8 cellular contexts compared by ENCODE assay signal in the genomic region with DNA sequence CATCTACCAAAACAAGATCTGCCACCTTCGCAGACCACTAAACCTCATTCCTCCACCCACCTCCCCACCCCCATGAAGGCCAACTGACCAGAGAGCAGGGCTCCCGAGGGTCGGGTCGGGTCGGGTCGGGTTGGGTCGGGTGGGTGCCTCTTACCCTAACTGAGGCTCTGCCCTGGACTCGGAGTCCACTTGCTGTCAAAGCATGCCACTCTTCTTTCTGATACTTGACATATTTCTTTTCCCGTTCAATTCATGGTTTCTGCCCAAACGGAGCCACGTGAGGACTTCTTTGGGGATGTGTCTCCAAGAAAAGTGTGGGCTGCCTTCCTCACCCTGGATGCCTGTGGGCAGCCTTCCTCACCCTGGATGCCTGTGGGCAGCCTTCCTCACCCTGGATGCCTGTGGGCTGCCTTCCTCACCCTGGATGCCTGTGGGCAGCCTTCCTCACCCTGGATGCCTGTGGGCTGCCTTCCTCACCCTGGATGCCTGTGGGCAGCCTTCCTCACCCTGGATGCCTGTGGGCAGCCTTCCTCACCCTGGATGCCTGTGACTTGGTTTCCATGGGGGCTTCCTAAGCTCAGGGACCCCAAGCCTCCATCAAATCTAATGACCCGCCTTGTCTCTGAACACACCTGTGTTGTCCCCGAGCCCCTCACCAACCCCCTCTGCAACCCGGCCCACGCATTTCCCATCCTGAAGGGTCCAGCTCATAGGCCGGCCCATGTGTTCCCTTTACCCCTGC. TPM values are rescaled to one million over a fixed set of nuclear protein-coding genes. Genes with fewer than 3 reads are reported as not detected.
A peak's percentile ranks its signal among the peaks of the same experiment; 100 is the strongest.
DNase-seq lines count a peak whose midpoint lies in the region; ATAC-seq, FAIRE-seq and TF ChIP-seq lines count a peak whose summit lies in the region.
"Not testable (repeated sequence)": the region's sequence is repeated elsewhere in the genome, so short reads cannot be mapped to it uniquely, and the experiment has no call there.

No MANE protein-coding gene starts in this region.

- in situ Hi-C loops in GM12878 (cut with MboI) = not testable (repeated sequence)

- H3K4me3 Mint-ChIP-seq in CD4-positive, alpha-beta T cell = peak overlapping the region; percentile 88
- peak overlapping the region; percentile 88 for H3K4me3 Mint-ChIP-seq in activated CD4-positive, alpha-beta T cell treated with anti-CD3 and anti-CD28 coated beads, Interleukin-2, amount 10 ng/mL, durations not matched to agents 7 days and 5 days
- H3K4me3 Mint-ChIP-seq in natural killer cell = peak overlapping the region; percentile 91

- CTCF ChIA-PET in CD4-positive, alpha-beta T cell (lab: Charles Lee) = interaction anchor here (1.3 to 6.3 kb wide), 3 partner anchors 13 to 35 kb away, joined by 3 to 56 read pairs (median 24); no protein-coding TSS in a partner anchor
- CTCF ChIA-PET in OCI-LY7 (lab: Charles Lee; ENCODE audit: unreplicated experiment) = not testable (repeated sequence)
- CTCF ChIA-PET in activated CD4-positive, alpha-beta T cell treated with anti-CD3 and anti-CD28 coated beads, Interleukin-2, amount 10 ng/mL, durations not matched to agents 7 days and 5 days (lab: Charles Lee) = interaction anchor here (0.6 to 1.8 kb wide), 7 partner anchors 10 to 418 kb away, joined by 3 to 4 read pairs (median 4); partner anchors contain the start of gene SLX9
- CTCF ChIA-PET in GM12878 (lab: Yijun Ruan, JAX) = interaction anchor here (0.9 to 4.2 kb wide), 9 partner anchors 14 to 209 kb away, joined by 3 to 26 read pairs (median 5); partner anchors contain the start of genes PTTG1IP and UBE2G2

- H3K4me1 ChIP-seq in OCI-LY7 (ENCODE audit: insufficient read depth, low read length, poor library complexity, severe bottlenecking) (peaks cover 55% of the 10 kb centered on the region), GM12878 (ENCODE audit: control insufficient read depth, insufficient read depth, low read length) (peaks cover 46% of the 10 kb centered on the region), suprapubic skin (peaks cover 71% of the 10 kb centered on the region)

- not testable (repeated sequence) for H3K36me3 ChIP-seq in OCI-LY7 (ENCODE audit: insufficient read depth, low read length); GM12878 (ENCODE audit: control insufficient read depth in 2 of 2, insufficient read depth in 2 of 2, low read length in 1 of 2); suprapubic skin

- TF ChIP-seq POLR2A in GM12878 (IDR thresholded peaks at IDR 0.05; ENCODE audit: low read depth, low read length); suprapubic skin (IDR thresholded peaks at IDR 0.05): not testable (repeated sequence)

- peak overlapping the region; percentile 50 for H3K9ac ChIP-seq in GM12878 (ENCODE audit: control insufficient read depth, insufficient read depth, low read length)

- ATAC-seq in CD4-positive, alpha-beta T cell (ENCODE audit: poor library complexity); GM12878; natural killer cell: not testable (repeated sequence)

- H3K36me3 Mint-ChIP-seq in CD4-positive, alpha-beta T cell (ENCODE audit: low read depth); natural killer cell: not testable (repeated sequence)
- peaks cover 11% of the 10 kb centered on the region for H3K36me3 Mint-ChIP-seq in activated CD4-positive, alpha-beta T cell treated with anti-CD3 and anti-CD28 coated beads, Interleukin-2, amount 10 ng/mL, durations not matched to agents 7 days and 5 days (ENCODE audit: low read depth)

- DNase-seq in CD4-positive, alpha-beta T cell; OCI-LY7 (ENCODE audit: low spot score); activated CD4-positive, alpha-beta T cell treated with anti-CD3 and anti-CD28 coated beads, Interleukin-2, amount 10 ng/mL, durations not matched to agents 7 days and 5 days; GM12878 (ENCODE audit: low read depth, low spot score); natural killer cell; suprapubic skin (ENCODE audit: low spot score in 2 of 2): not testable (repeated sequence)
- peak; percentile 79 for DNase-seq in HCEC 1CT
- peak; percentile 71 for DNase-seq in fibroblast of pulmonary artery (ENCODE audit: low read depth)

- H3K27me3 ChIP-seq in CD4-positive, alpha-beta T cell (ENCODE audit: control insufficient read depth, insufficient read depth, low read length); GM12878 (replicated peaks in 1 of 2; ENCODE audit: control insufficient read depth in 2 of 2, insufficient read depth in 2 of 2, low read length in 1 of 2): not testable (repeated sequence)
- H3K27me3 ChIP-seq in suprapubic skin = peaks cover 52% of the 10 kb centered on the region

- SMC1A ChIA-PET in GM12878 (lab: Charles Lee; ENCODE audit: uncharacterized antibody, unreplicated experiment) = interaction anchor here (0.8 to 4.7 kb wide), 8 partner anchors 10 to 199 kb away, joined by 3 to 31 read pairs (median 3); partner anchors contain the start of gene PTTG1IP

- RAD21 ChIA-PET in GM12878 (lab: Charles Lee; ENCODE audit: unreplicated experiment) = interaction anchor here (0.6 to 4.4 kb wide), 15 partner anchors 12 to 1209 kb away, joined by 3 to 23 read pairs (median 5); partner anchors contain the start of genes PTTG1IP and UBE2G2

- not testable (repeated sequence) for TF ChIP-seq EP300 in GM12878 (IDR thresholded peaks at IDR 0.05; ENCODE audit: borderline replicate concordance in 1 of 2, control insufficient read depth in 1 of 2, low read depth in 2 of 2, low read length in 2 of 2); suprapubic skin (IDR thresholded peaks at IDR 0.05)

- not testable (repeated sequence) for H3K4me3 ChIP-seq in OCI-LY7 (ENCODE audit: low read depth, low read length, poor library complexity, severe bottlenecking); fibroblast of pulmonary artery (replicated peaks; ENCODE audit: low read depth, low read length)
- H3K4me3 ChIP-seq in GM12878 (peak overlapping the region; percentile 59), suprapubic skin (peak overlapping the region; percentile 22)

- not testable (repeated sequence) for H3K9me3 ChIP-seq in CD4-positive, alpha-beta T cell (ENCODE audit: control insufficient read depth, low read length); OCI-LY7 (ENCODE audit: low read length); GM12878 (replicated peaks; ENCODE audit: control insufficient read depth, insufficient read depth, low read length); suprapubic skin

- WGBS in GM12878 (ENCODE audit: insufficient coverage, insufficient replicate concordance, low lambda C conversion rate, missing lambda C conversion rate) = 10% methylated on average over 16 of the region's 16 CpGs
- whole genome bisulfite sequencing in suprapubic skin = 61% methylated on average over 16 of the region's 16 CpGs

- H3K27ac ChIP-seq in CD4-positive, alpha-beta T cell (ENCODE audit: low read depth, low read length) = peak overlapping the region; percentile 79
- H3K27ac ChIP-seq in OCI-LY7 (ENCODE audit: low read depth, low read length, poor library complexity, severe bottlenecking) = not testable (repeated sequence)
- H3K27ac ChIP-seq in GM12878 (ENCODE audit: control insufficient read depth, insufficient read depth) (peak overlapping the region; percentile 91), suprapubic skin (peak overlapping the region; percentile 53)

- H3K4me2 ChIP-seq in OCI-LY7 (ENCODE audit: low read length) (peak overlapping the region; percentile 68; the same call in 1 of the 2 replicates), GM12878 (ENCODE audit: control insufficient read depth, insufficient read depth) (peak overlapping the region; percentile 80)

- BruUV-seq in OCI-LY7 (replicated peaks; lab: Mats Ljungman, UMichigan); GM12878 (replicated peaks; lab: Mats Ljungman, UMichigan): not testable (repeated sequence)

- POLR2A ChIA-PET in CD4-positive, alpha-beta T cell (lab: Charles Lee) = interaction anchor here (1.1 to 9.5 kb wide), 11 partner anchors 8 to 359 kb away, joined by 4 to 362 read pairs (median 13); partner anchors contain the start of genes ITGB2, POFUT2 and PTTG1IP
- POLR2A ChIA-PET in OCI-LY7 (lab: Charles Lee) = interaction anchor here (0.6 to 1.2 kb wide), 8 partner anchors 8 to 668 kb away, joined by 3 read pairs; partner anchors contain the start of genes ITGB2, PTTG1IP and UBE2G2
- POLR2A ChIA-PET in activated CD4-positive, alpha-beta T cell treated with anti-CD3 and anti-CD28 coated beads, Interleukin-2, amount 10 ng/mL, durations not matched to agents 7 days and 5 days (lab: Charles Lee) = not testable (repeated sequence)
- POLR2A ChIA-PET in GM12878 (lab: Charles Lee) = interaction anchor here (1.0 to 5.7 kb wide), 11 partner anchors 8 to 183 kb away, joined by 3 to 59 read pairs (median 9); partner anchors contain the start of genes ITGB2, PTTG1IP and SLX9

- not testable (repeated sequence) for FAIRE-seq in GM12878 (lab: Jason Lieb, UNC)

- H3K79me2 ChIP-seq in OCI-LY7 (ENCODE audit: insufficient read depth, low read depth, low read length) = not testable (repeated sequence)
- peaks cover 20% of the 10 kb centered on the region for H3K79me2 ChIP-seq in GM12878 (ENCODE audit: control insufficient read depth, insufficient read depth, low read length)

- intact Hi-C loops in CD4-positive, alpha-beta T cell (cut with DNase I, micrococcal nuclease) = loop anchor here in 1 of 2 experiments (5.0 kb wide), 1 partner anchor 149 kb away; no protein-coding TSS in a partner anchor
- intact Hi-C loops in OCI-LY7 (cut with micrococcal nuclease; ENCODE audit: unreplicated experiment); GM12878 (cut with micrococcal nuclease; ENCODE audit: unreplicated experiment): not testable (repeated sequence)
- intact Hi-C loops in natural killer cell (cut with micrococcal nuclease) = loop anchor here (5.0 to 10.0 kb wide), 2 partner anchors 149 to 554 kb away; no protein-coding TSS in a partner anchor

- not testable (repeated sequence) for TF ChIP-seq RAD21 in GM12878 (IDR thresholded peaks at IDR 0.05; ENCODE audit: insufficient read depth, low read depth, low read length)

- peaks cover 76% of the 10 kb centered on the region for H3K4me1 Mint-ChIP-seq in CD4-positive, alpha-beta T cell (ENCODE audit: low read depth)
- H3K4me1 Mint-ChIP-seq in activated CD4-positive, alpha-beta T cell treated with anti-CD3 and anti-CD28 coated beads, Interleukin-2, amount 10 ng/mL, durations not matched to agents 7 days and 5 days = peaks cover 78% of the 10 kb centered on the region
- peaks cover 77 to 84% of the 10 kb centered on the region in 2 donors for H3K4me1 Mint-ChIP-seq in natural killer cell

- not testable (repeated sequence) for H3K9me3 Mint-ChIP-seq in CD4-positive, alpha-beta T cell; activated CD4-positive, alpha-beta T cell treated with anti-CD3 and anti-CD28 coated beads, Interleukin-2, amount 10 ng/mL, durations not matched to agents 7 days and 5 days; natural killer cell

- not testable (repeated sequence) for H3K27me3 Mint-ChIP-seq in CD4-positive, alpha-beta T cell; activated CD4-positive, alpha-beta T cell treated with anti-CD3 and anti-CD28 coated beads, Interleukin-2, amount 10 ng/mL, durations not matched to agents 7 days and 5 days; natural killer cell (ENCODE audit: low read depth in 2 of 2)

- TF ChIP-seq CTCF in CD4-positive, alpha-beta T cell (IDR thresholded peaks at IDR 0.05); OCI-LY7 (conservative IDR thresholded peaks at IDR 0.05; ENCODE audit: low read length); GM12878 (IDR thresholded peaks at IDR 0.05 in 2 of 3, conservative IDR thresholded peaks at IDR 0.05 in 1 of 3; ENCODE audit: control insufficient read depth in 2 of 3, extremely low read depth in 1 of 3, insufficient read depth in 1 of 3, low read depth in 3 of 3, low read length in 3 of 3); fibroblast of pulmonary artery (IDR thresholded peaks at IDR 0.05; ENCODE audit: low read length, missing control alignments); natural killer cell (IDR thresholded peaks at IDR 0.05); suprapubic skin (IDR thresholded peaks at IDR 0.05): not testable (repeated sequence)

- not testable (repeated sequence) for H4K20me1 ChIP-seq in OCI-LY7 (ENCODE audit: insufficient read depth, low read length); GM12878 (ENCODE audit: control insufficient read depth, insufficient read depth)

- not testable (repeated sequence) for H3K9me2 ChIP-seq in OCI-LY7 (ENCODE audit: insufficient read depth, low read length)

- H2AFZ ChIP-seq in OCI-LY7 (ENCODE audit: low read length); GM12878 (ENCODE audit: control insufficient read depth, low read depth, low read length): not testable (repeated sequence)

- peak overlapping the region; percentile 96 for H3K27ac Mint-ChIP-seq in CD4-positive, alpha-beta T cell
- peak overlapping the region; percentile 97 for H3K27ac Mint-ChIP-seq in activated CD4-positive, alpha-beta T cell treated with anti-CD3 and anti-CD28 coated beads, Interleukin-2, amount 10 ng/mL, durations not matched to agents 7 days and 5 days
- H3K27ac Mint-ChIP-seq in natural killer cell = peak overlapping the region; percentile 92 to 98

RNA-seq across cellular contexts. Expression of gene ITGB2, which starts 8.0 kb away (rescaled TPM):
- total RNA-seq in CD4-positive, alpha-beta T cell = 100 to 1,000 TPM; 283 to 284 TPM
- total RNA-seq in OCI-LY7 (2014; rRNA removed; shearing (Covaris generic)) = 4.2 and 11.6 TPM in 2 replicates
- 60.8 and 78.9 TPM in 2 replicates for total RNA-seq in OCI-LY7 (2022)
- 100 to 1,000 TPM; 439 to 500 TPM for total RNA-seq in activated CD4-positive, alpha-beta T cell treated with anti-CD3 and anti-CD28 coated beads, Interleukin-2, amount 10 ng/mL, durations not matched to agents 7 days and 5 days
- 316 and 431 TPM in 2 replicates for total RNA-seq in GM12878 (2013; cell fraction: nucleolus; rRNA removed)
- total RNA-seq in GM12878 (2014; rRNA removed) = 85.3 and 101 TPM in 2 replicates
- total RNA-seq in GM12878 (2014; rRNA removed; fragmentation: Illumina TruSeq; extraction: Trizol) = 25.2 and 31.3 TPM in 2 replicates
- 162 and 172 TPM in 2 replicates for total RNA-seq in GM12878 (2021)
- polyA plus RNA-seq in GM12878 (2011; ENCODE audit: low read depth) = 46.7 TPM
- polyA plus RNA-seq in GM12878 (2011; rRNA removed) = 31.3 and 57.2 TPM in 2 replicates
- 131 and 135 TPM in 2 replicates for polyA plus RNA-seq in GM12878 (2011; cell fraction: cytosol; rRNA removed)
- 271 and 308 TPM in 2 replicates for polyA plus RNA-seq in GM12878 (2011; cell fraction: nucleus; rRNA removed)
- polyA plus RNA-seq in GM12878 (2012) = 78.4 and 88.1 TPM in 2 replicates
- 17.2 and 38.7 TPM in 2 replicates for polyA plus RNA-seq in GM12878 (2014; fragmentation: Illumina TruSeq; extraction: Trizol)
- polyA plus RNA-seq in GM12878 (2014; fragmentation: Nextera tagmentation; extraction: Ambion mirVana) = 10 to 100 TPM in 1 of 2 experiments, 1 to 10 TPM in 1; 8.0 to 19.8 TPM
- polyA plus RNA-seq in GM12878 (2014; rRNA removed) = 60.6 and 67.5 TPM in 2 replicates
- 100 to 1,000 TPM; 120 to 128 TPM for polyA plus RNA-seq in GM12878 (2016; fragmentation: Nextera tagmentation; extraction: Ambion mirVana)
- 34.5 and 84.6 TPM in 2 replicates for polyA minus RNA-seq in GM12878 (2011; rRNA and poly(A)+ RNA removed)
- polyA minus RNA-seq in GM12878 (2011; cell fraction: cytosol; rRNA and poly(A)+ RNA removed) = 49.2 and 68.0 TPM in 2 replicates
- 58.9 and 82.0 TPM in 2 replicates for polyA minus RNA-seq in GM12878 (2011; cell fraction: nucleus; rRNA and poly(A)+ RNA removed)
- 1,000 to 10,000 TPM; 1,223 to 1,393 (median 1,250) TPM for total RNA-seq in natural killer cell
- 10 to 100 TPM; 11.2 to 18.8 (median 15.3) TPM for total RNA-seq in suprapubic skin

RNA-seq across cellular contexts. Expression of gene SLX9, which starts 11.2 kb away (rescaled TPM):
- total RNA-seq in CD4-positive, alpha-beta T cell = 1 to 10 TPM; 7.7 to 9.1 TPM
- 18.6 and 37.0 TPM in 2 replicates for total RNA-seq in OCI-LY7 (2014; rRNA removed; shearing (Covaris generic))
- total RNA-seq in OCI-LY7 (2022) (53.3 and 61.6 TPM in 2 replicates), GM12878 (2014; rRNA removed) (39.4 and 40.2 TPM in 2 replicates), GM12878 (2014; rRNA removed; fragmentation: Illumina TruSeq; extraction: Trizol) (17.0 and 18.0 TPM in 2 replicates), GM12878 (2021) (81.3 and 83.2 TPM in 2 replicates), natural killer cell (10 to 100 TPM; 12.8 to 22.9 (median 20.0) TPM), suprapubic skin (10 to 100 TPM; 13.4 to 16.9 (median 14.4) TPM)
- 10 to 100 TPM; 32.7 to 39.8 TPM for total RNA-seq in activated CD4-positive, alpha-beta T cell treated with anti-CD3 and anti-CD28 coated beads, Interleukin-2, amount 10 ng/mL, durations not matched to agents 7 days and 5 days
- 6.2 and 8.6 TPM in 2 replicates for total RNA-seq in GM12878 (2013; cell fraction: nucleolus; rRNA removed)
- 6.3 TPM for polyA plus RNA-seq in GM12878 (2011; ENCODE audit: low read depth)
- polyA plus RNA-seq in GM12878 (2011; rRNA removed) (14.8 and 27.7 TPM in 2 replicates), GM12878 (2014; fragmentation: Illumina TruSeq; extraction: Trizol) (1.7 and 5.9 TPM in 2 replicates), GM12878 (2014; fragmentation: Nextera tagmentation; extraction: Ambion mirVana) (1 to 10 TPM in 1 of 2 experiments, under 1 TPM in 1; 0.69 to 5.5 TPM), GM12878 (2014; rRNA removed) (53.6 and 62.2 TPM in 2 replicates), GM12878 (2016; fragmentation: Nextera tagmentation; extraction: Ambion mirVana) (10 to 100 TPM; 69.2 to 75.5 TPM)
- polyA plus RNA-seq in GM12878 (2011; cell fraction: cytosol; rRNA removed) = 32.2 and 59.0 TPM in 2 replicates
- polyA plus RNA-seq in GM12878 (2011; cell fraction: nucleus; rRNA removed) = 33.4 and 49.2 TPM in 2 replicates
- polyA plus RNA-seq in GM12878 (2012) = 22.6 and 22.7 TPM in 2 replicates
- polyA minus RNA-seq in GM12878 (2011; rRNA and poly(A)+ RNA removed) = 10.2 and 16.9 TPM in 2 replicates
- polyA minus RNA-seq in GM12878 (2011; cell fraction: cytosol; rRNA and poly(A)+ RNA removed) = 12.4 and 18.7 TPM in 2 replicates
- polyA minus RNA-seq in GM12878 (2011; cell fraction: nucleus; rRNA and poly(A)+ RNA removed) = 2.8 and 6.0 TPM in 2 replicates

RNA-seq across cellular contexts. Expression of gene PTTG1IP, which starts 55.2 kb away (rescaled TPM):
- total RNA-seq in CD4-positive, alpha-beta T cell = 10 to 100 TPM; 99.0 to 99.5 TPM
- 38.3 and 38.9 TPM in 2 replicates for total RNA-seq in OCI-LY7 (2014; rRNA removed; shearing (Covaris generic))
- total RNA-seq in OCI-LY7 (2022) (56.3 and 58.1 TPM in 2 replicates), GM12878 (2014; rRNA removed) (46.9 and 48.0 TPM in 2 replicates), GM12878 (2014; rRNA removed; fragmentation: Illumina TruSeq; extraction: Trizol) (30.2 and 33.4 TPM in 2 replicates), GM12878 (2021) (45.5 and 46.7 TPM in 2 replicates), natural killer cell (100 to 1,000 TPM in 2 of 3 donors, 10 to 100 TPM in 1; 96.8 to 144 (median 126) TPM), suprapubic skin (100 to 1,000 TPM; 114 to 172 (median 143) TPM)
- 10 to 100 TPM; 70.2 to 79.9 TPM for total RNA-seq in activated CD4-positive, alpha-beta T cell treated with anti-CD3 and anti-CD28 coated beads, Interleukin-2, amount 10 ng/mL, durations not matched to agents 7 days and 5 days
- 40.3 and 40.4 TPM in 2 replicates for total RNA-seq in GM12878 (2013; cell fraction: nucleolus; rRNA removed)
- 19.6 TPM for polyA plus RNA-seq in GM12878 (2011; ENCODE audit: low read depth)
- polyA plus RNA-seq in GM12878 (2011; rRNA removed) (44.2 and 49.2 TPM in 2 replicates), GM12878 (2014; fragmentation: Illumina TruSeq; extraction: Trizol) (33.2 and 33.8 TPM in 2 replicates), GM12878 (2014; fragmentation: Nextera tagmentation; extraction: Ambion mirVana) (10 to 100 TPM in 1 of 2 experiments, 1 to 10 TPM in 1; 2.4 to 10.4 TPM), GM12878 (2014; rRNA removed) (39.3 and 43.4 TPM in 2 replicates), GM12878 (2016; fragmentation: Nextera tagmentation; extraction: Ambion mirVana) (10 to 100 TPM; 49.5 to 56.4 TPM)
- polyA plus RNA-seq in GM12878 (2011; cell fraction: cytosol; rRNA removed) = 39.6 and 41.6 TPM in 2 replicates
- 46.1 and 56.8 TPM in 2 replicates for polyA plus RNA-seq in GM12878 (2011; cell fraction: nucleus; rRNA removed)
- 28.3 and 33.6 TPM in 2 replicates for polyA plus RNA-seq in GM12878 (2012)
- 19.2 and 29.2 TPM in 2 replicates for polyA minus RNA-seq in GM12878 (2011; rRNA and poly(A)+ RNA removed)
- 16.7 and 22.1 TPM in 2 replicates for polyA minus RNA-seq in GM12878 (2011; cell fraction: cytosol; rRNA and poly(A)+ RNA removed)
- polyA minus RNA-seq in GM12878 (2011; cell fraction: nucleus; rRNA and poly(A)+ RNA removed) = 11.8 and 15.6 TPM in 2 replicates
